In genomic region chr7:140479062-140479738, GRCh38 we compare ENCODE assay signal across 8 cellular contexts. TPM values are rescaled to one million over a fixed set of nuclear protein-coding genes. Genes with fewer than 3 reads are reported as not detected.
DNase-seq lines count a peak whose midpoint lies in the region; ATAC-seq and FAIRE-seq lines count a peak whose summit lies in the region.

MKRN1 (minus strand) TSS chr7:140479505; CDS start chr7:140479344, 161 bp downstream.

- H3K9ac ChIP-seq in endocrine pancreas (ENCODE audit: control insufficient read depth, insufficient read depth, low read length) (peak within 1 kb of the TSS; percentile 89), mesendoderm (ENCODE audit: low read length) (peak within 1 kb of the TSS; percentile 93)

- H3K4me3 Mint-ChIP-seq in activated CD8-positive, alpha-beta memory T cell treated with anti-CD3 and anti-CD28 coated beads, Interleukin-2, amount 10 ng/mL, durations not matched to agents 7 days and 5 days, result peak within 1 kb of the TSS; percentile 86

- peak within 1 kb of the TSS; percentile 44 for H3K4me2 ChIP-seq in mesendoderm (ENCODE audit: low read length)

- H4K8ac ChIP-seq in mesendoderm (ENCODE audit: low read depth, low read length), result peak within 1 kb of the TSS; percentile 58

- peaks cover 26% of the 10 kb centered on the region for H3K4me1 Mint-ChIP-seq in activated CD8-positive, alpha-beta memory T cell treated with anti-CD3 and anti-CD28 coated beads, Interleukin-2, amount 10 ng/mL, durations not matched to agents 7 days and 5 days

- no peak for FAIRE-seq in HTR-8/SVneo (lab: Jason Lieb, UNC)

- H3K18ac ChIP-seq in mesendoderm (ENCODE audit: low read length), result peak within 1 kb of the TSS; percentile 88

- no peak within 1 kb of the TSS for H2AK5ac ChIP-seq in mesendoderm (ENCODE audit: low read length)

- H3K36me3 Mint-ChIP-seq in activated CD8-positive, alpha-beta memory T cell treated with anti-CD3 and anti-CD28 coated beads, Interleukin-2, amount 10 ng/mL, durations not matched to agents 7 days and 5 days, result peaks cover 6% of the 10 kb centered on the region

- peak within 1 kb of the TSS; percentile 73 for H4K5ac ChIP-seq in mesendoderm (ENCODE audit: low read length)

- H2BK5ac ChIP-seq in mesendoderm (ENCODE audit: low read length), result peak within 1 kb of the TSS; percentile 62

- H3K27me3 ChIP-seq in endocrine pancreas (ENCODE audit: control insufficient read depth, insufficient read depth, low read length), result no peaks in the 10 kb centered on the region
- H3K27me3 ChIP-seq in mesendoderm (ENCODE audit: insufficient read depth, low read length, poor library complexity), result no peaks in the 10 kb centered on the region

- H3K36me3 ChIP-seq in endocrine pancreas (ENCODE audit: control insufficient read depth, insufficient read depth, low read length) (no peaks in the 10 kb centered on the region), mesendoderm (ENCODE audit: control insufficient read depth, insufficient read depth, low read length) (no peaks in the 10 kb centered on the region)

- peak within 1 kb of the TSS; percentile 21 for H3K4ac ChIP-seq in mesendoderm (ENCODE audit: low read depth, low read length)

- H3K27me3 Mint-ChIP-seq in activated CD8-positive, alpha-beta memory T cell treated with anti-CD3 and anti-CD28 coated beads, Interleukin-2, amount 10 ng/mL, durations not matched to agents 7 days and 5 days, result peaks cover 3% of the 10 kb centered on the region

- peak within 1 kb of the TSS; percentile 96 for H3K27ac ChIP-seq in mesendoderm (ENCODE audit: low read depth, low read length)

- DNase-seq in COLO829 (ENCODE audit: low spot score), result peak; percentile 98
- peak; percentile 90 for DNase-seq in HTR-8/SVneo (ENCODE audit: insufficient read length, low spot score)
- peak; percentile 71 for DNase-seq in NOMO-1 treated with dmso at 0.1 percent for 144 hours (lab: John Stamatoyannopoulos, UW; ENCODE audit: unreplicated experiment)
- DNase-seq in activated CD8-positive, alpha-beta memory T cell treated with anti-CD3 and anti-CD28 coated beads, Interleukin-2, amount 10 ng/mL, durations not matched to agents 7 days and 5 days, result peak; percentile 95
- DNase-seq in mesendoderm, result peak; percentile 98
- peak; percentile 85 for DNase-seq in stimulated activated CD8-positive, alpha-beta memory T cell treated with anti-CD3 and anti-CD28 coated beads, Interleukin-15, amount 100 ng/mL, for 1 hour (ENCODE audit: low read depth)

- CTCF ChIA-PET in activated CD8-positive, alpha-beta memory T cell treated with anti-CD3 and anti-CD28 coated beads, Interleukin-2, amount 10 ng/mL, durations not matched to agents 7 days and 5 days (lab: Charles Lee), result interaction anchor here (1.0 kb wide), 1 partner anchor 103 kb away, joined by 4 read pairs; no protein-coding TSS in a partner anchor

- peak; percentile 93 for ATAC-seq in GM21367 (IDR thresholded peaks at IDR 0.05; ENCODE audit: unreplicated experiment)
- ATAC-seq in activated CD8-positive, alpha-beta memory T cell treated with anti-CD3 and anti-CD28 coated beads, Interleukin-2, amount 10 ng/mL, durations not matched to agents 7 days and 5 days, result peak; percentile 94

- peak within 1 kb of the TSS; percentile 0 for H3K23ac ChIP-seq in mesendoderm (ENCODE audit: low read length)

- peak within 1 kb of the TSS; percentile 94 for H3K27ac Mint-ChIP-seq in activated CD8-positive, alpha-beta memory T cell treated with anti-CD3 and anti-CD28 coated beads, Interleukin-2, amount 10 ng/mL, durations not matched to agents 7 days and 5 days

- H3K4me1 ChIP-seq in endocrine pancreas (ENCODE audit: control insufficient read depth, insufficient read depth, low read length), result peaks cover 11% of the 10 kb centered on the region
- H3K4me1 ChIP-seq in mesendoderm (ENCODE audit: control insufficient read depth, low read depth, low read length), result peaks cover 2% of the 10 kb centered on the region

- H3K79me1 ChIP-seq in mesendoderm (ENCODE audit: low read length), result no peaks in the 10 kb centered on the region

- peak within 1 kb of the TSS; percentile 95 for H3K56ac ChIP-seq in mesendoderm (ENCODE audit: low read length)

- H2BK15ac ChIP-seq in mesendoderm (replicated peaks; ENCODE audit: low read depth), result no peak within 1 kb of the TSS

- H3K79me2 ChIP-seq in mesendoderm (ENCODE audit: control insufficient read depth, insufficient read depth, low read length), result peaks cover 44% of the 10 kb centered on the region

- H3K9me3 ChIP-seq in endocrine pancreas (ENCODE audit: control insufficient read depth, low read length), result no peaks in the 10 kb centered on the region

- H3K4me3 ChIP-seq in endocrine pancreas (ENCODE audit: control insufficient read depth, insufficient read depth, low read length) (peak within 1 kb of the TSS; percentile 97), mesendoderm (ENCODE audit: low read length) (peak within 1 kb of the TSS; percentile 90)

- H2BK120ac ChIP-seq in mesendoderm (ENCODE audit: low read depth, low read length), result peak within 1 kb of the TSS; percentile 2

- WGBS in mesendoderm (ENCODE audit: extremely low coverage, insufficient coverage, low lambda C conversion rate), result no CpG with 5 or more reads among the region's 71 CpGs

- H3K9me3 Mint-ChIP-seq in activated CD8-positive, alpha-beta memory T cell treated with anti-CD3 and anti-CD28 coated beads, Interleukin-2, amount 10 ng/mL, durations not matched to agents 7 days and 5 days (ENCODE audit: low read depth), result no peaks in the 10 kb centered on the region

RNA-seq across cellular contexts. Expression of gene MKRN1, which starts in this region (rescaled TPM):
- 10 to 100 TPM; 64.2 to 75.5 TPM for total RNA-seq in activated CD8-positive, alpha-beta memory T cell treated with anti-CD3 and anti-CD28 coated beads, Interleukin-2, amount 10 ng/mL, durations not matched to agents 7 days and 5 days
- polyA plus RNA-seq in mesendoderm (2013, experiment 1 of 2), result 65.3 TPM
- 68.9 TPM for polyA plus RNA-seq in mesendoderm (2013, experiment 2 of 2)

Comparison
In these comparisons a context has a peak if more than half of its experiments do, and no peak if none do; other contexts are left out.
1. Peak in every context shown above with its lines: DNase-seq, ATAC-seq, H3K4me3 ChIP-seq and H3K27ac ChIP-seq.